17 cellular contexts compared by ENCODE assay signal in genomic region chr2:76985387-76986136, GRCh38.
"Had no signal": no experiment of that assay in that cellular context is flagged by ENCODE, and none has a peak within 500 bp of the region (broad histone marks: within the 10 kb centered on the region; RNA-seq: fewer than 3 reads in every experiment).

No MANE protein-coding gene starts in this region.

- H3K9me3 ChIP-seq: neutrophil had no signal

- H3K27ac ChIP-seq: coronary artery, epithelial cell of prostate, neutrophil had no signal

- DNase-seq: activated CD4-positive, alpha-beta memory T cell treated with anti-CD3 and anti-CD28 coated beads for 36 hours; activated gamma-delta T cell; activated T-cell treated with anti-CD3 and anti-CD28 coated beads, Interleukin-2, amount 50 U/mL, for 48 hours; central memory CD4-positive, alpha-beta T cell; effector CD8-positive, alpha-beta T cell; hippocampal formation; immature natural killer cell; left colon; stimulated activated CD4-positive, alpha-beta T cell treated with anti-CD3 and anti-CD28 coated beads, Interleukin-2, amount 100 ng/mL, for 48 hours; stimulated activated naive CD4-positive, alpha-beta T cell treated with Interleukin-2 at 50 U/mL for 16 hours; T-helper 9 cell; trophoblast cell had no signal

- H3K27ac Mint-ChIP-seq: activated CD4-positive, alpha-beta memory T cell treated with anti-CD3 and anti-CD28 coated beads for 36 hours; activated naive CD8-positive, alpha-beta T cell; immature natural killer cell; progenitor cell of endocrine pancreas had no signal

- H3K36me3 Mint-ChIP-seq: activated CD4-positive, alpha-beta memory T cell treated with anti-CD3 and anti-CD28 coated beads for 36 hours; activated naive CD8-positive, alpha-beta T cell; immature natural killer cell had no signal

- H3K4me3 ChIP-seq: coronary artery had no signal

- H3K4me1 Mint-ChIP-seq: immature natural killer cell had no signal

- ATAC-seq: left colon had no signal

- H3K27me3 Mint-ChIP-seq: activated CD4-positive, alpha-beta memory T cell treated with anti-CD3 and anti-CD28 coated beads for 36 hours; activated naive CD8-positive, alpha-beta T cell had no signal

- H3K27me3 ChIP-seq: neutrophil had no signal

- H3K4me3 Mint-ChIP-seq: activated CD4-positive, alpha-beta memory T cell treated with anti-CD3 and anti-CD28 coated beads for 36 hours; activated naive CD8-positive, alpha-beta T cell; immature natural killer cell had no signal

- H3K36me3 ChIP-seq: neutrophil had no signal
